Comparison of ENCODE assay signal across 2 cellular contexts in the genomic region with DNA sequence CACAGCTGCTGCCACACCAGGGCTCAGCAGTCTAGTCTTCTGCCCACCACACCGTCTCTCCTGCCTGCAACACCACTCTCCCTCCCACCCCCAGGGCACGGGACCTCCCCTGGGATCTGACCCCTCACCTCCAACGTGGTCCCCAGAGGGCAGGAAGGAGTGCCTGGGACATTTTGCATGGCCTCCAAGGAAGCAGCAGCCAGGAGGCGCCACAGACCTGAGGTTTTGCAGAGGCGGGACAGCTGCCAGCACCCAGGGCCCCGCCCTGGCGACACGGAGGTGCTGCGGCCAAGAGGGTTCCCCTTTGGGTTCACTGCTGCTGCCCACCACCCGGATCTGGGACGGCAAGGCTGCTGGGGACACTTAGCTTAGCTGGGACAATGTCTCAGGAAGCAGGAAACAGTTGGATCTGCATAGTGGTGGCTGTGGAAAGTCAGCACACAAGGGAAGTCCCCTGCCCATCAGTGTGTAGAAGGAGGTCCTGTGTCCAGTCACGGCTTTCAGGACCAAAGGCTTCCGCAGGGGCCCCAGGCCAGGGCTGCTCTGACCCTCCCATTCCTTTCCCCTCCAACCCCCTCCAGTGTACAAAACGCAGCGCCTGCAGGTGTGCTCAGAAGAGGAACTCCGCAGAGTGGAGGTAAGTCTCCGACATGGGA.
TF ChIP-seq lines count a peak whose summit lies in the region.

No MANE protein-coding gene starts in this region.

TF ChIP-seq in SK-N-SH, 30 proteins besides CTCF, POLR2A, EP300 and RAD21 (continued from another document):
- TF ChIP-seq, protein P1, sequence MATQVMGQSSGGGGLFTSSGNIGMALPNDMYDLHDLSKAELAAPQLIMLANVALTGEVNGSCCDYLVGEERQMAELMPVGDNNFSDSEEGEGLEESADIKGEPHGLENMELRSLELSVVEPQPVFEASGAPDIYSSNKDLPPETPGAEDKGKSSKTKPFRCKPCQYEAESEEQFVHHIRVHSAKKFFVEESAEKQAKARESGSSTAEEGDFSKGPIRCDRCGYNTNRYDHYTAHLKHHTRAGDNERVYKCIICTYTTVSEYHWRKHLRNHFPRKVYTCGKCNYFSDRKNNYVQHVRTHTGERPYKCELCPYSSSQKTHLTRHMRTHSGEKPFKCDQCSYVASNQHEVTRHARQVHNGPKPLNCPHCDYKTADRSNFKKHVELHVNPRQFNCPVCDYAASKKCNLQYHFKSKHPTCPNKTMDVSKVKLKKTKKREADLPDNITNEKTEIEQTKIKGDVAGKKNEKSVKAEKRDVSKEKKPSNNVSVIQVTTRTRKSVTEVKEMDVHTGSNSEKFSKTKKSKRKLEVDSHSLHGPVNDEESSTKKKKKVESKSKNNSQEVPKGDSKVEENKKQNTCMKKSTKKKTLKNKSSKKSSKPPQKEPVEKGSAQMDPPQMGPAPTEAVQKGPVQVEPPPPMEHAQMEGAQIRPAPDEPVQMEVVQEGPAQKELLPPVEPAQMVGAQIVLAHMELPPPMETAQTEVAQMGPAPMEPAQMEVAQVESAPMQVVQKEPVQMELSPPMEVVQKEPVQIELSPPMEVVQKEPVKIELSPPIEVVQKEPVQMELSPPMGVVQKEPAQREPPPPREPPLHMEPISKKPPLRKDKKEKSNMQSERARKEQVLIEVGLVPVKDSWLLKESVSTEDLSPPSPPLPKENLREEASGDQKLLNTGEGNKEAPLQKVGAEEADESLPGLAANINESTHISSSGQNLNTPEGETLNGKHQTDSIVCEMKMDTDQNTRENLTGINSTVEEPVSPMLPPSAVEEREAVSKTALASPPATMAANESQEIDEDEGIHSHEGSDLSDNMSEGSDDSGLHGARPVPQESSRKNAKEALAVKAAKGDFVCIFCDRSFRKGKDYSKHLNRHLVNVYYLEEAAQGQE (IDR thresholded peaks at IDR 0.05; ENCODE audit: low read depth, low read length) = no peak
- TF ChIP-seq TAF1 (IDR thresholded peaks at IDR 0.05; ENCODE audit: borderline replicate concordance, low read depth, low read length) (no peak), YY1 (IDR thresholded peaks at IDR 0.05; ENCODE audit: low read depth) (no peak), GABPA (IDR thresholded peaks at IDR 0.05; ENCODE audit: low read depth) (no peak), RFX5 (IDR thresholded peaks at IDR 0.05; ENCODE audit: low read length) (no peak), FOSL2 (IDR thresholded peaks at IDR 0.05; ENCODE audit: borderline replicate concordance, low read depth) (no peak), TEAD4 (IDR thresholded peaks at IDR 0.05; ENCODE audit: borderline replicate concordance, insufficient read depth) (no peak), EZH2phosphoT487 (IDR thresholded peaks at IDR 0.05; ENCODE audit: borderline replicate concordance, low read depth) (no peak), NRF1 (IDR thresholded peaks at IDR 0.05; ENCODE audit: low read depth, low read length) (no peak), FOXJ3 (CRISPR knock-in tag; IDR thresholded peaks at IDR 0.05) (no peak), RXRA (IDR thresholded peaks at IDR 0.05; ENCODE audit: borderline replicate concordance, low read depth) (no peak), MXI1 (IDR thresholded peaks at IDR 0.05; ENCODE audit: low read depth, low read length) (no peak), NFIC (IDR thresholded peaks at IDR 0.05; ENCODE audit: borderline replicate concordance) (no peak)
- TF ChIP-seq, protein P2, sequence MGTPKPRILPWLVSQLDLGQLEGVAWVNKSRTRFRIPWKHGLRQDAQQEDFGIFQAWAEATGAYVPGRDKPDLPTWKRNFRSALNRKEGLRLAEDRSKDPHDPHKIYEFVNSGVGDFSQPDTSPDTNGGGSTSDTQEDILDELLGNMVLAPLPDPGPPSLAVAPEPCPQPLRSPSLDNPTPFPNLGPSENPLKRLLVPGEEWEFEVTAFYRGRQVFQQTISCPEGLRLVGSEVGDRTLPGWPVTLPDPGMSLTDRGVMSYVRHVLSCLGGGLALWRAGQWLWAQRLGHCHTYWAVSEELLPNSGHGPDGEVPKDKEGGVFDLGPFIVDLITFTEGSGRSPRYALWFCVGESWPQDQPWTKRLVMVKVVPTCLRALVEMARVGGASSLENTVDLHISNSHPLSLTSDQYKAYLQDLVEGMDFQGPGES (IDR thresholded peaks at IDR 0.05; ENCODE audit: low read depth, low read length) = no peak
- TF ChIP-seq, protein P3, sequence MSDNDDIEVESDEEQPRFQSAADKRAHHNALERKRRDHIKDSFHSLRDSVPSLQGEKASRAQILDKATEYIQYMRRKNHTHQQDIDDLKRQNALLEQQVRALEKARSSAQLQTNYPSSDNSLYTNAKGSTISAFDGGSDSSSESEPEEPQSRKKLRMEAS (IDR thresholded peaks at IDR 0.05; ENCODE audit: low read depth) = no peak
- TF ChIP-seq, protein P4, sequence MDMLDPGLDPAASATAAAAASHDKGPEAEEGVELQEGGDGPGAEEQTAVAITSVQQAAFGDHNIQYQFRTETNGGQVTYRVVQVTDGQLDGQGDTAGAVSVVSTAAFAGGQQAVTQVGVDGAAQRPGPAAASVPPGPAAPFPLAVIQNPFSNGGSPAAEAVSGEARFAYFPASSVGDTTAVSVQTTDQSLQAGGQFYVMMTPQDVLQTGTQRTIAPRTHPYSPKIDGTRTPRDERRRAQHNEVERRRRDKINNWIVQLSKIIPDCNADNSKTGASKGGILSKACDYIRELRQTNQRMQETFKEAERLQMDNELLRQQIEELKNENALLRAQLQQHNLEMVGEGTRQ (IDR thresholded peaks at IDR 0.05; ENCODE audit: borderline replicate concordance, low read depth, low read length) = no peak

TF ChIP-seq in SK-N-SH treated with all-trans-retinoic acid at 6 μM for 48 hours, 23 proteins besides CTCF, POLR2A, EP300 and RAD21 (continued from another document):
- TF ChIP-seq, protein P5, sequence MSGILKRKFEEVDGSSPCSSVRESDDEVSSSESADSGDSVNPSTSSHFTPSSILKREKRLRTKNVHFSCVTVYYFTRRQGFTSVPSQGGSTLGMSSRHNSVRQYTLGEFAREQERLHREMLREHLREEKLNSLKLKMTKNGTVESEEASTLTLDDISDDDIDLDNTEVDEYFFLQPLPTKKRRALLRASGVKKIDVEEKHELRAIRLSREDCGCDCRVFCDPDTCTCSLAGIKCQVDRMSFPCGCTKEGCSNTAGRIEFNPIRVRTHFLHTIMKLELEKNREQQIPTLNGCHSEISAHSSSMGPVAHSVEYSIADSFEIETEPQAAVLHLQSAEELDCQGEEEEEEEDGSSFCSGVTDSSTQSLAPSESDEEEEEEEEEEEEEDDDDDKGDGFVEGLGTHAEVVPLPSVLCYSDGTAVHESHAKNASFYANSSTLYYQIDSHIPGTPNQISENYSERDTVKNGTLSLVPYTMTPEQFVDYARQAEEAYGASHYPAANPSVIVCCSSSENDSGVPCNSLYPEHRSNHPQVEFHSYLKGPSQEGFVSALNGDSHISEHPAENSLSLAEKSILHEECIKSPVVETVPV (CRISPR knock-in tag; IDR thresholded peaks at IDR 0.05) = no peak
